1 cellular context compared by ENCODE assay signal in the genomic region with DNA sequence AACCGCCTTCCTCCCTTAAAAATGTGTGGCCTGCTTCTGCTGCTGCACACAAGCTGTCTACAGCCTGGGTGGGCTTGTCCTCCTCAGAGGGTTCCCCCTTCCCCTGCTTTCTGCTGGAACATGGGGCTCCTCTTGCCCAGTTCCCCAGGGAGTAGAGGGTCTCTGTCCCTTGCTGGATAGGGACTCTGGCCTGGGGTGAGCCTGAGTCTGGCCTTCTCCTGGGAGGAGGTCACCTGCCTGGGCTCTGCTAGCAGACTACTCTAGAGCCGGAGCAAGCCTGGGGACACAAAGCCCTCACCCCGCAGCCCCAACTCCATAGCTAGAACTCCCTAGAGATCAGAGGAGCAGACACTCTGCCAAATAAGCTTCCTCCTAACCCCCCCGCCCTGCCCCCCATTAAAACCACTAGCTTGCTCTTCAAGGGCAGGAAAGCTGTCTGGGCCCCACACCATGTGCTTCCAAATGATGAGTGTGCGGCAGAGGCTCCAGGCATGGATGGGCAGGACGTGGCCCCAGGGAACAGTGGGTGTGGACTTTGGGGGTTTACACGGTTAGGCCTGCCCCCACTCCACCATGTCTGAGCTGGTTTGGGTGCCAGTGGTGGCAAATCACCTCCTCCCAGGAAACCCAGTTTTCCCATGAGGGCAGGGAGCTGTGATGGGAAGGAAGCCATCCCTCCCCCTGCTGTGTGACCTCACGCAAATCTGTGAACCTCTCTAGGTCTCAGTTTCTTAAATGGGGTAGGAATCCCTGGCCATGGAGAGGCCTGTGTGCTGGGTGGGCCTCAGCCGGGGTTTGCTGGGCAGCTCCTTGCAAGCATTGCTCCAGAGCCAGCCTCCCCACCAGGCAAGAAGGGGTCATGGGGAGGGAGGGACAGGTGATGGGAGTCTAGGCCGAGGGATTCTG.
TF ChIP-seq lines count a peak whose summit lies in the region.

No MANE protein-coding gene starts in this region.

TF ChIP-seq in H1, 55 proteins besides CTCF, POLR2A, EP300 and RAD21:
- no peak for TF ChIP-seq TBP (IDR thresholded peaks at IDR 0.05; ENCODE audit: low read depth, low read length)
- no peak for TF ChIP-seq SUZ12 (IDR thresholded peaks at IDR 0.05; ENCODE audit: low read length)
- no peak for TF ChIP-seq TAF7 (optimal IDR thresholded peaks at IDR 0.05; ENCODE audit: borderline replicate concordance, low read depth, low read length)
- TF ChIP-seq EGR1 (IDR thresholded peaks at IDR 0.05; ENCODE audit: borderline replicate concordance, low read depth, low read length): no peak
- TF ChIP-seq JUND (IDR thresholded peaks at IDR 0.05; ENCODE audit: low read length): no peak
- TF ChIP-seq HDAC2 (IDR thresholded peaks at IDR 0.05; ENCODE audit: borderline replicate concordance in 1 of 2, low read depth in 2 of 2, low read length in 2 of 2): no peak
- no peak for TF ChIP-seq TCF12 (IDR thresholded peaks at IDR 0.05; ENCODE audit: low read depth, low read length)
- no peak for TF ChIP-seq ASH2L (IDR thresholded peaks at IDR 0.05; ENCODE audit: low read length)
- TF ChIP-seq SIRT6 (IDR thresholded peaks at IDR 0.05; ENCODE audit: low read length): no peak
- TF ChIP-seq KDM4A (IDR thresholded peaks at IDR 0.05; ENCODE audit: low read depth, low read length, severe bottlenecking): no peak
- no peak for TF ChIP-seq SP1 (IDR thresholded peaks at IDR 0.05; ENCODE audit: low read depth, low read length)
- no peak for TF ChIP-seq JUN (IDR thresholded peaks at IDR 0.05; ENCODE audit: low read depth, low read length)
- no peak for TF ChIP-seq KDM5A (IDR thresholded peaks at IDR 0.05; ENCODE audit: low read length)
- TF ChIP-seq CEBPB (IDR thresholded peaks at IDR 0.05; ENCODE audit: low read depth, low read length): no peak
- TF ChIP-seq RFX5 (IDR thresholded peaks at IDR 0.05; ENCODE audit: borderline replicate concordance, low read depth, low read length): no peak
